ENCODE assay signal across 1 cellular context in the genomic region with DNA sequence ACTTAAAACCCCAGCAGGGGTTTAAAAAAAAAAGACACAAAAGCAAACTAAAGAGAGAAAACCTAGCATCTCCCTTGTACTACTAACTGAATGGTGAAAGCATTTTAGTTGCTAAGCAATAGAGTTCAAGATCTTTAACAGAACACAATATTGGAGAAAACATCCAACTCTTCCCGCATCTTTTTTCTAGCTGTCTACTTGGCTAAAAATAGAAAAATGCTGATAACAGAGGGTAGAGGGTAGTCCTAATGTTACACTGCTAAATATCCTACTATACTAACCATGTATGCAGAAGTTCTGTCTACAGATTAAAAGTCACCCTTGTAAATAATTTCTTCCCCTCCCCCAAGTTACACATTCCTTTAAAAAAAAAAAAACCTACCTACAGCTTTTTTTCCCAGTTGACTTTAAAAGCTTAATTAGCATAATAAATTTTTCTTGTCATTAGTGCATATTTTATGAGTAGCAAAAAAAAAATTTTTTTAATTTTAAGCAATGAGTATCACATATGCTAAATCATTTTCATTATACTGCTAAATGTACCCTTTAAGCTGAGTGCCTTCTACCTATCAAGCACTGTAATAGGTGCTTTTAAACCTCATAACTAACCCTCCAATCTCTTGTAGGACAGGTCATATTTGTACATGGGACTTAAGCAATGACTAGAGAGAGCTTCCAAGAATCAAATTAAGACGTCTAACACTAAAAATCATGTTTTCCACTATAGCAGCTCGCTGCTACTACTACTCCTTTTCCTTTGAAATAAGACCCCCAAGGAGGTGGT.
A peak's percentile ranks its signal among the peaks of the same experiment; 100 is the strongest.
TF ChIP-seq lines count a peak whose summit lies in the region.

No MANE protein-coding gene starts in this region.

TF ChIP-seq in GM12878, 131 proteins besides CTCF, POLR2A, EP300 and RAD21:
- TF ChIP-seq POLR2AphosphoS5 (IDR thresholded peaks at IDR 0.05; ENCODE audit: low read length): 0 out of 2 replicates have a peak, but pooled peaks have one; percentile 29
- no peak for TF ChIP-seq USF2 (IDR thresholded peaks at IDR 0.05; ENCODE audit: borderline replicate concordance, low read depth, low read length)
